In genomic region chr6:109892451-109893435, GRCh38 we compare ENCODE assay signal across 12 cellular contexts.
DNase-seq lines count a peak whose midpoint lies in the region; ATAC-seq, FAIRE-seq and TF ChIP-seq lines count a peak whose summit lies in the region.
"Had no signal": no experiment of that assay in that cellular context is flagged by ENCODE, and none has a peak within 500 bp of the region (broad histone marks: within the 10 kb centered on the region; RNA-seq: fewer than 3 reads in every experiment).

No MANE protein-coding gene starts in this region.

- RAD21 ChIA-PET in HCT116 (lab: Charles Lee; ENCODE audit: low non-redundant PET in 1 of 2, low total read pairs in 2 of 2, uncharacterized antibody in 2 of 2, unreplicated experiment in 2 of 2) = interaction anchor here (1.1 to 1.5 kb wide), 3 partner anchors 69 to 147 kb away, joined by 3 to 15 read pairs (median 12); no protein-coding TSS in a partner anchor

- H3K4me1 ChIP-seq in HCT116 (ENCODE audit: control insufficient read depth in 1 of 2, insufficient read depth in 2 of 2, low read length in 2 of 2) (peaks cover 14 to 32% of the 10 kb centered on the region in 2 experiments), foreskin keratinocyte (peaks cover 4% of the 10 kb centered on the region)

- H3K9me2 ChIP-seq in HCT116 (ENCODE audit: insufficient read depth) = no peaks in the 10 kb centered on the region

- DNase-seq in HCT116 (ENCODE audit: low read depth, low spot score) (peak; percentile 82), NCI-H748 treated with DMSO at 0.1 percent for 48 hours (lab: John Stamatoyannopoulos, UW) (peak; percentile 98), foreskin keratinocyte (peak; percentile 44 to 76), renal cortical epithelial cell (ENCODE audit: low read depth) (peak; percentile 39), GM12891 (ENCODE audit: insufficient read length, low spot score) (no peak)
- DNase-seq: activated effector memory CD4-positive, alpha-beta T cell treated with Interleukin-2 at 50 U/mL for 16 hours; NCI-H226; stimulated activated CD4-positive, alpha-beta T cell treated with anti-CD3 and anti-CD28 coated beads, Interleukin-4, amount 100 ng/mL, for 24 hours had no signal

- intact Hi-C loops in HCT116 (cut with micrococcal nuclease) = loop anchor here (1.0 to 2.0 kb wide), 3 partner anchors 147 to 499 kb away; no protein-coding TSS in a partner anchor

- H3K9me3 ChIP-seq in HCT116 (ENCODE audit: control insufficient read depth in 1 of 2, insufficient read depth in 1 of 2, low read depth in 1 of 2, low read length in 2 of 2) = no peaks in the 10 kb centered on the region

- POLR2A ChIA-PET in HCT116 (lab: Charles Lee) = interaction anchor here (1.3 kb wide), 1 partner anchor 147 kb away, joined by 5 read pairs; no protein-coding TSS in a partner anchor

- H3K27ac ChIP-seq in HCT116 (ENCODE audit: low read depth, low read length) (peak overlapping the region; percentile 40), foreskin keratinocyte (no peak overlapping the region)

- H3K79me2 ChIP-seq in HCT116 (ENCODE audit: insufficient read depth, low read length) = no peaks in the 10 kb centered on the region

- H2AFZ ChIP-seq in HCT116 (ENCODE audit: low read depth, low read length, poor library complexity, severe bottlenecking) = peak overlapping the region; percentile 11

- FAIRE-seq in GM12891 (lab: Jason Lieb, UNC) = no peak
- FAIRE-seq: endometrium had no signal

- H3K4me2 ChIP-seq in HCT116 (ENCODE audit: low read length) = peak overlapping the region; percentile 62

- peak; percentile 53 to 73 (median 60) for TF ChIP-seq CTCF in HCT116 (IDR thresholded peaks at IDR 0.05 in 2 of 3, conservative IDR thresholded peaks at IDR 0.05 in 1 of 3; ENCODE audit: borderline replicate concordance in 1 of 3, insufficient read depth in 1 of 3, low read depth in 2 of 3, low read length in 2 of 3)
- peak; percentile 55 for TF ChIP-seq CTCF in foreskin keratinocyte (conservative IDR thresholded peaks at IDR 0.05)

- no peaks in the 10 kb centered on the region for H3K36me3 ChIP-seq in HCT116 (ENCODE audit: control insufficient read depth in 1 of 2, insufficient read depth in 2 of 2, low read length in 2 of 2)

- peak overlapping the region; percentile 3 for H3K9ac ChIP-seq in HCT116 (ENCODE audit: low read length)

- H3K27me3 ChIP-seq in HCT116 (ENCODE audit: insufficient read depth, low read length) (no peaks in the 10 kb centered on the region), foreskin keratinocyte (no peaks in the 10 kb centered on the region)

- H4K20me1 ChIP-seq in HCT116 (ENCODE audit: insufficient read depth) = no peaks in the 10 kb centered on the region

- CTCF ChIA-PET in HCT116 (lab: Charles Lee) = interaction anchor here (0.8 to 2.8 kb wide), 5 partner anchors 10 to 188 kb away, joined by 3 to 71 read pairs (median 4); no protein-coding TSS in a partner anchor

- peak; percentile 85 for TF ChIP-seq RAD21 in HCT116 (IDR thresholded peaks at IDR 0.05; ENCODE audit: low read depth)

- peak overlapping the region; percentile 20 to 35 for H3K4me3 ChIP-seq in HCT116 (replicated peaks in 1 of 2; ENCODE audit: low read depth in 1 of 2, low read length in 2 of 2)

- ATAC-seq in HCT116 (peak; percentile 84), foreskin keratinocyte (peak; percentile 68), HG03457 (IDR thresholded peaks at IDR 0.05; ENCODE audit: unreplicated experiment) (no peak), GM19455 (IDR thresholded peaks at IDR 0.05; ENCODE audit: unreplicated experiment) (no peak), GM21619 (IDR thresholded peaks at IDR 0.05; ENCODE audit: unreplicated experiment) (no peak)

- no peak for TF ChIP-seq POLR2A in HCT116 (IDR thresholded peaks at IDR 0.05; ENCODE audit: borderline replicate concordance, extremely low read depth, insufficient read depth, insufficient read length)
- no peak for TF ChIP-seq POLR2A in GM12891 (IDR thresholded peaks at IDR 0.05; ENCODE audit: low read depth, low read length)

- no TSS peak for BruUV-seq in HCT116 (replicated peaks; lab: Mats Ljungman, UMichigan)

TF ChIP-seq in HCT116, 20 proteins besides CTCF, POLR2A, EP300 and RAD21 (continues in another document):
- peak; percentile 67 for TF ChIP-seq JUND (IDR thresholded peaks at IDR 0.05)
- TF ChIP-seq FOSL1 (IDR thresholded peaks at IDR 0.05; ENCODE audit: low read depth) = peak; percentile 34; the same call in 1 of the 2 replicates
- peak; percentile 81; the same call in 1 of the 2 replicates for TF ChIP-seq CBX3 (IDR thresholded peaks at IDR 0.05; ENCODE audit: low read depth)
- no peak for TF ChIP-seq ZBTB33 (IDR thresholded peaks at IDR 0.05; ENCODE audit: extremely low read depth, insufficient replicate concordance, low read length)
- no peak; the same call in 1 of the 2 replicates for TF ChIP-seq ELF1 (IDR thresholded peaks at IDR 0.05; ENCODE audit: borderline replicate concordance, low read depth)
- peak; percentile 48; the same call in 1 of the 2 replicates for TF ChIP-seq SRF (IDR thresholded peaks at IDR 0.05; ENCODE audit: low read depth)
- no peak; the same call in 1 of the 2 replicates for TF ChIP-seq MAX (IDR thresholded peaks at IDR 0.05)
- TF ChIP-seq SP1 (IDR thresholded peaks at IDR 0.05; ENCODE audit: low read depth) = peak; percentile 95
- TF ChIP-seq POLR2AphosphoS5 (IDR thresholded peaks at IDR 0.05; ENCODE audit: low read depth, low read length) = peak; percentile 31; the same call in 1 of the 2 replicates
- no peak for TF ChIP-seq SIN3A (IDR thresholded peaks at IDR 0.05; ENCODE audit: low read depth)
- TF ChIP-seq ZNF274 (IDR thresholded peaks at IDR 0.05; ENCODE audit: low read depth, low read length) = no peak
- TF ChIP-seq YY1 (IDR thresholded peaks at IDR 0.05; ENCODE audit: extremely low read depth, insufficient replicate concordance, low read depth, low read length) = peak; percentile 67
- TF ChIP-seq EGR1 (IDR thresholded peaks at IDR 0.05; ENCODE audit: low read depth) = no peak; the same call in 1 of the 2 replicates

TF ChIP-seq in GM12891, 5 proteins besides CTCF, POLR2A, EP300 and RAD21:
- TF ChIP-seq POLR2AphosphoS5 (IDR thresholded peaks at IDR 0.05; ENCODE audit: low read depth, low read length) (no peak), PAX5 (IDR thresholded peaks at IDR 0.05; ENCODE audit: insufficient read depth, low read length, severe bottlenecking) (no peak), TAF1 (IDR thresholded peaks at IDR 0.05; ENCODE audit: low read depth, low read length) (no peak), POU2F2 (IDR thresholded peaks at IDR 0.05; ENCODE audit: low read depth, low read length) (no peak), SPI1 (IDR thresholded peaks at IDR 0.05; ENCODE audit: low read depth, low read length) (no peak)

Comparison
In these comparisons a context has a peak if more than half of its experiments do, and no peak if none do; other contexts are left out.
1. ATAC-seq: peak in HCT116 (single experiment) and foreskin keratinocyte (single experiment); none in HG03457 (single experiment), GM19455 (single experiment) and GM21619 (single experiment).